In the genomic region with DNA sequence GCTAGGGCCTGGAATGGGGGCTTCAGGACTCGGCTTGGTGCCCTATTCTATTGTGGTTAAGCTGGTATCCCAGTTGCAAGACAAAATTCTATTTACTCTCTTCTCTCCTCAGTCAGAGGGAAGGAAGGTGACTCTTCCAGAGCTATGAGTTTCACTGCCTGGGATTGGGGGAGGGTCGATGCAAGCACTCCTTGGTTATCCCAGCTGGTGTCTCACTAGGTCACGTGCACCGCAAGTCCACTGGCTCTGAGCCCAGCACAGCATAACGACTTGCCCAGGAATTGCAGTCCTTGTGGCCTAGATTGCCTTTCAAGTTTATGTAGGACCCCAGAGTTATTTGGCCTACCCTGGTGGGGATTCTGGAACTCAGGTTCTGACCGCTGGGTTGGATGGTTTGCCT, we compare ENCODE assay signal across 22 cellular contexts.
DNase-seq lines count a peak whose midpoint lies in the region; FAIRE-seq and TF ChIP-seq lines count a peak whose summit lies in the region.
"Had no signal": no experiment of that assay in that cellular context is flagged by ENCODE, and none has a peak within 500 bp of the region (broad histone marks: within the 10 kb centered on the region; RNA-seq: fewer than 3 reads in every experiment).

No MANE protein-coding gene starts in this region.

- no peaks in the 10 kb centered on the region for H3F3A ChIP-seq in GM23248 (ENCODE audit: insufficient read depth)

- H2BK120ac ChIP-seq in H1 (replicated peaks; ENCODE audit: low read depth, low read length): no peak overlapping the region

- H2AK5ac ChIP-seq in H1 (ENCODE audit: low read depth, low read length): no peak overlapping the region

- no peak overlapping the region for H2BK15ac ChIP-seq in H1 (ENCODE audit: low read length)

- H3K9me3 ChIP-seq in H1 (ENCODE audit: insufficient read depth in 2 of 2, low read depth in 1 of 2, low read length in 1 of 2): no peaks in the 10 kb centered on the region
- H3K9me3 ChIP-seq in GM23248 (ENCODE audit: low read depth): no peaks in the 10 kb centered on the region
- H3K9me3 ChIP-seq: Caco-2 had no signal

- in situ Hi-C loops in GM23248 (cut with MboI): no loop called here

- no peak overlapping the region for H4K5ac ChIP-seq in H1 (ENCODE audit: insufficient read length, low read depth, low read length)

- no peak overlapping the region for H3K4ac ChIP-seq in H1 (replicated peaks; ENCODE audit: insufficient read length, low read depth, low read length)

- H3K23ac ChIP-seq in H1 (ENCODE audit: insufficient read length): no peak overlapping the region

- H2BK20ac ChIP-seq in H1 (ENCODE audit: low read length): no peak overlapping the region

- no peak for TF ChIP-seq RAD21 in H1 (IDR thresholded peaks at IDR 0.05 in 1 of 2, conservative IDR thresholded peaks at IDR 0.05 in 1 of 2; ENCODE audit: low read depth in 2 of 2, low read length in 2 of 2)

- TF ChIP-seq CTCF in H1 (IDR thresholded peaks at IDR 0.05; ENCODE audit: control extremely low read depth in 1 of 3, insufficient read depth in 1 of 3, low read depth in 1 of 3, low read length in 3 of 3): no peak

- no peak overlapping the region for H4K8ac ChIP-seq in H1 (ENCODE audit: extremely low read depth, insufficient read depth, low read length)

- no peaks in the 10 kb centered on the region for H3K27me3 ChIP-seq in H1 (replicated peaks in 1 of 4; ENCODE audit: control insufficient read depth in 3 of 4, extremely low read depth in 1 of 4, insufficient read depth in 3 of 4, low read length in 3 of 4)
- no peaks in the 10 kb centered on the region for H3K27me3 ChIP-seq in GM23248 (replicated peaks; ENCODE audit: insufficient read depth)

- no peak overlapping the region for H4K91ac ChIP-seq in H1 (replicated peaks; ENCODE audit: insufficient read length, low read length)

- no peak overlapping the region for H3K4me2 ChIP-seq in H1 (ENCODE audit: insufficient read depth in 1 of 2, low read depth in 2 of 2, low read length in 2 of 2)
- H3K4me2 ChIP-seq in GM23248 (ENCODE audit: unreplicated experiment): no peak overlapping the region

- H3K79me1 ChIP-seq in H1 (ENCODE audit: low read depth, low read length): no peaks in the 10 kb centered on the region

- 74% methylated on average over 6 of the region's 6 CpGs; no CpG with 5 or more reads in 1 of the 2 experiments for WGBS in H1 (ENCODE audit: extremely low coverage in 1 of 2, insufficient coverage in 1 of 2, insufficient read length in 1 of 2, insufficient replicate concordance in 2 of 2, low coverage in 1 of 2, low lambda C conversion rate in 2 of 2, missing lambda C conversion rate in 1 of 2), 2 experiments
- 20 to 24% methylated on average over 6 of the region's 6 CpGs for WGBS in GM23248 (ENCODE audit: low coverage in 1 of 2, low lambda C conversion rate in 2 of 2, missing lambda C conversion rate in 2 of 2), 2 experiments

- TF ChIP-seq POLR2A in H1 (IDR thresholded peaks at IDR 0.05; ENCODE audit: control extremely low read depth in 1 of 2, low read depth in 2 of 2, low read length in 2 of 2): no peak

- no peaks in the 10 kb centered on the region for H4K20me1 ChIP-seq in H1 (replicated peaks in 1 of 2; ENCODE audit: control insufficient read depth in 1 of 2, insufficient read depth in 2 of 2, low read length in 2 of 2)
- no peaks in the 10 kb centered on the region for H4K20me1 ChIP-seq in GM23248 (ENCODE audit: insufficient read depth)

- H3K79me2 ChIP-seq in H1 (ENCODE audit: control insufficient read depth in 1 of 2, insufficient read depth in 2 of 2, low read length in 2 of 2): no peaks in the 10 kb centered on the region
- H3K79me2 ChIP-seq in GM23248 (ENCODE audit: insufficient read depth): no peaks in the 10 kb centered on the region

- TF ChIP-seq EP300 in H1 (IDR thresholded peaks at IDR 0.05; ENCODE audit: borderline replicate concordance in 1 of 2, low read depth in 2 of 2, low read length in 2 of 2): no peak

- DNase-seq in NCI-H82 (lab: John Stamatoyannopoulos, UW) (peak; percentile 37), NCI-H82 treated with DMSO at 0.1 percent for 48 hours (lab: John Stamatoyannopoulos, UW; ENCODE audit: unreplicated experiment) (no peak), NCI-H446 (lab: John Stamatoyannopoulos, UW) (peak; percentile 42 to 85), H1 (ENCODE audit: low read depth in 1 of 2, low spot score in 2 of 2) (no peak), GM23248 (no peak), HK-2 (ENCODE audit: unreplicated experiment) (no peak), OCI-M1 (lab: John Stamatoyannopoulos, UW) (no peak)
- DNase-seq: Caco-2; CD4-positive, CD25-positive, alpha-beta regulatory T cell; DMS53; GDM1; H7; KBM-7; NCI-H1092 treated with DMSO at 0.1 percent for 48 hours; NCI-H1436 treated with DMSO at 0.1 percent for 48 hours; NCI-H1930; NCI-H226; NCI-H69; T-cell had no signal

- H3K36me3 ChIP-seq in H1 (ENCODE audit: control insufficient read depth in 2 of 4, insufficient read depth in 4 of 4, low read length in 3 of 4) (no peaks in the 10 kb centered on the region), GM23248 (ENCODE audit: low read depth) (no peaks in the 10 kb centered on the region)

- no peak overlapping the region for H3K56ac ChIP-seq in H1 (replicated peaks; ENCODE audit: insufficient read length, low read depth, low read length)

- H2AFZ ChIP-seq in H1 (ENCODE audit: low read length) (peak overlapping the region; percentile 70; the same call in 1 of the 2 replicates), GM23248 (no peak overlapping the region)

- no peak overlapping the region for H3K4me3 ChIP-seq in H1 (ENCODE audit: extremely low read depth in 1 of 4, insufficient read depth in 2 of 4, low read depth in 3 of 4, low read length in 4 of 4)
- no peak overlapping the region for H3K4me3 ChIP-seq in GM23248

- no peak overlapping the region for H3K14ac ChIP-seq in H1 (ENCODE audit: insufficient read length)

- no peak overlapping the region for H3K18ac ChIP-seq in H1 (ENCODE audit: extremely low read depth, low read length)

- no peak for FAIRE-seq in H1 (lab: Jason Lieb, UNC)
- FAIRE-seq: A204.1, HepG2 had no signal

- CTCF ChIA-PET in H1 (lab: Charles Lee; ENCODE audit: partially characterized antibody): interaction anchor here (1.3 kb wide), 1 partner anchor 9 kb away, joined by 4 read pairs; no protein-coding TSS in a partner anchor

- H2BK12ac ChIP-seq in H1 (ENCODE audit: low read depth, low read length): no peak overlapping the region

- H3K9ac ChIP-seq in H1 (replicated peaks in 1 of 4; ENCODE audit: extremely low read depth in 1 of 4, low read depth in 3 of 4, low read length in 3 of 4) (no peak overlapping the region), GM23248 (no peak overlapping the region)

- H3K23me2 ChIP-seq in H1 (ENCODE audit: low read depth, low read length): no peaks in the 10 kb centered on the region

- no peak overlapping the region for H2BK5ac ChIP-seq in H1 (ENCODE audit: low read depth, low read length)

- H3K9me2 ChIP-seq in GM23248 (ENCODE audit: insufficient read depth): no peaks in the 10 kb centered on the region

- POLR2A ChIA-PET in H1 (lab: Charles Lee; ENCODE audit: partially characterized antibody): no interaction called here

- H3K4me1 ChIP-seq in H1 (replicated peaks in 1 of 4; ENCODE audit: control insufficient read depth in 3 of 4, insufficient read depth in 4 of 4, low read length in 3 of 4) (no peaks in the 10 kb centered on the region; a peak in 1 of 7 replicates), GM23248 (ENCODE audit: insufficient read depth) (no peaks in the 10 kb centered on the region)
- H3K4me1 ChIP-seq: Caco-2 had no signal

- H3K27ac ChIP-seq in H1 (ENCODE audit: low read depth, low read length): no peak overlapping the region
- H3K27ac ChIP-seq in GM23248: no peak overlapping the region
- H3K27ac ChIP-seq: RWPE1 had no signal

TF ChIP-seq in H1, 55 proteins besides CTCF, POLR2A, EP300 and RAD21 (continues in another document):
- TF ChIP-seq NRF1 (IDR thresholded peaks at IDR 0.05; ENCODE audit: low read depth, low read length): no peak
- TF ChIP-seq TAF7 (optimal IDR thresholded peaks at IDR 0.05; ENCODE audit: borderline replicate concordance, low read depth, low read length): no peak
- TF ChIP-seq RFX5 (IDR thresholded peaks at IDR 0.05; ENCODE audit: borderline replicate concordance, low read depth, low read length): no peak

Comparison
In these comparisons a context has a peak if more than half of its experiments do, and no peak if none do; other contexts are left out.
1. DNase-seq: peak in NCI-H82 (single experiment) and NCI-H446 (2 of 2); none in NCI-H82 treated with DMSO at 0.1 percent for 48 hours (single experiment), H1 (0 of 2), GM23248 (single experiment), HK-2 (single experiment) and OCI-M1 (single experiment).